28 cellular contexts compared by ENCODE assay signal in genomic region chr2:137696916-137697315, GRCh38.
"Had no signal": no experiment of that assay in that cellular context is flagged by ENCODE, and none has a peak within 500 bp of the region (broad histone marks: within the 10 kb centered on the region; RNA-seq: fewer than 3 reads in every experiment).

No MANE protein-coding gene starts in this region.

- H3K4me3 Mint-ChIP-seq: activated CD4-positive, alpha-beta memory T cell treated with anti-CD3 and anti-CD28 coated beads for 36 hours; activated CD4-positive, alpha-beta T cell treated with anti-CD3 and anti-CD28 coated beads for 36 hours; activated CD4-positive, alpha-beta T cell treated with anti-CD3 and anti-CD28 coated beads, Interleukin-2, amount 10 ng/mL, durations not matched to agents 24 days and 14 days; activated CD8-positive, alpha-beta memory T cell treated with anti-CD3 and anti-CD28 coated beads, Interleukin-2, amount 10 ng/mL, durations not matched to agents 7 days and 5 days; activated CD8-positive, alpha-beta T cell treated with anti-CD3 and anti-CD28 coated beads, Interleukin-2, amount 10 ng/mL, durations not matched to agents 7 days and 5 days; activated naive CD4-positive, alpha-beta T cell treated with anti-CD3 and anti-CD28 coated beads for 36 hours; activated naive CD4-positive, alpha-beta T cell treated with anti-CD3 and anti-CD28 coated beads, Interleukin-2, amount 50 U/mL, for 24 hours; activated naive CD8-positive, alpha-beta T cell treated with anti-CD3 and anti-CD28 coated beads for 36 hours; activated naive CD8-positive, alpha-beta T cell treated with anti-CD3 and anti-CD28 coated beads, Interleukin-2, amount 50 U/mL, for 24 hours; activated T-helper 1 cell treated with anti-CD3 and anti-CD28 coated beads, Interleukin-12 subunit alpha, Interleukin-12 subunit beta, Interleukin-2, Interleukin-4 antibody, amounts not matched to agents 30 ng/mL and 10 ng/mL and 1 ng/mL, durations not matched to agents 14 hours and 24 hours and 36 hours had no signal

- H3K9me3 ChIP-seq: adrenal gland, body of pancreas, colonic mucosa had no signal

- ATAC-seq: activated CD4-positive, alpha-beta T cell treated with anti-CD3 and anti-CD28 coated beads for 36 hours; activated CD8-positive, alpha-beta memory T cell treated with anti-CD3 and anti-CD28 coated beads, Interleukin-2, amount 10 ng/mL, durations not matched to agents 7 days and 5 days; activated CD8-positive, alpha-beta T cell treated with anti-CD3 and anti-CD28 coated beads, Interleukin-2, amount 10 ng/mL, durations not matched to agents 7 days and 5 days; activated naive CD8-positive, alpha-beta T cell treated with anti-CD3 and anti-CD28 coated beads, Interleukin-2, amount 50 U/mL, for 24 hours; body of pancreas had no signal

- H3K36me3 Mint-ChIP-seq: activated CD4-positive, alpha-beta memory T cell treated with anti-CD3 and anti-CD28 coated beads for 36 hours; activated CD8-positive, alpha-beta memory T cell treated with anti-CD3 and anti-CD28 coated beads, Interleukin-2, amount 10 ng/mL, durations not matched to agents 7 days and 5 days; activated naive CD4-positive, alpha-beta T cell treated with anti-CD3 and anti-CD28 coated beads, Interleukin-2, amount 50 U/mL, for 24 hours; activated naive CD8-positive, alpha-beta T cell treated with anti-CD3 and anti-CD28 coated beads for 36 hours had no signal

- H3K27me3 ChIP-seq: adrenal gland, body of pancreas, colonic mucosa had no signal

- H3K9me3 Mint-ChIP-seq: activated naive CD4-positive, alpha-beta T cell treated with anti-CD3 and anti-CD28 coated beads, Interleukin-2, amount 50 U/mL, for 24 hours; activated naive CD8-positive, alpha-beta T cell treated with anti-CD3 and anti-CD28 coated beads for 36 hours; activated naive CD8-positive, alpha-beta T cell treated with anti-CD3 and anti-CD28 coated beads, Interleukin-2, amount 50 U/mL, for 24 hours; activated T-helper 1 cell treated with anti-CD3 and anti-CD28 coated beads, Interleukin-12 subunit alpha, Interleukin-12 subunit beta, Interleukin-2, Interleukin-4 antibody, amounts not matched to agents 30 ng/mL and 10 ng/mL and 1 ng/mL, durations not matched to agents 14 hours and 24 hours and 36 hours had no signal

- H3K27ac ChIP-seq: adrenal gland, body of pancreas, colonic mucosa, epithelial cell of prostate had no signal

- H3K27ac Mint-ChIP-seq: activated CD4-positive, alpha-beta memory T cell treated with anti-CD3 and anti-CD28 coated beads for 36 hours; activated CD4-positive, alpha-beta T cell treated with anti-CD3 and anti-CD28 coated beads for 36 hours; activated CD4-positive, alpha-beta T cell treated with anti-CD3 and anti-CD28 coated beads, Interleukin-2, amount 10 ng/mL, durations not matched to agents 24 days and 14 days; activated CD8-positive, alpha-beta memory T cell treated with anti-CD3 and anti-CD28 coated beads, Interleukin-2, amount 10 ng/mL, durations not matched to agents 7 days and 5 days; activated CD8-positive, alpha-beta T cell treated with anti-CD3 and anti-CD28 coated beads, Interleukin-2, amount 10 ng/mL, durations not matched to agents 7 days and 5 days; activated naive CD4-positive, alpha-beta T cell treated with anti-CD3 and anti-CD28 coated beads for 36 hours; activated naive CD4-positive, alpha-beta T cell treated with anti-CD3 and anti-CD28 coated beads, Interleukin-2, amount 50 U/mL, for 24 hours; activated naive CD8-positive, alpha-beta T cell treated with anti-CD3 and anti-CD28 coated beads for 36 hours; activated naive CD8-positive, alpha-beta T cell treated with anti-CD3 and anti-CD28 coated beads, Interleukin-2, amount 50 U/mL, for 24 hours; activated T-helper 1 cell treated with anti-CD3 and anti-CD28 coated beads, Interleukin-12 subunit alpha, Interleukin-12 subunit beta, Interleukin-2, Interleukin-4 antibody, amounts not matched to agents 30 ng/mL and 10 ng/mL and 1 ng/mL, durations not matched to agents 14 hours and 24 hours and 36 hours; activated T-helper 2 cell treated with anti-CD3 and anti-CD28 coated beads, Interferon-gamma antibody, Interleukin-2, Interleukin-4, amounts not matched to agents 10 μg/mL and 5 μg/mL and 100 μg/mL, durations not matched to agents 14 hours and 24 hours and 36 hours had no signal

- H3K4me1 Mint-ChIP-seq: activated CD4-positive, alpha-beta T cell treated with anti-CD3 and anti-CD28 coated beads for 36 hours; activated CD4-positive, alpha-beta T cell treated with anti-CD3 and anti-CD28 coated beads, Interleukin-2, amount 10 ng/mL, durations not matched to agents 24 days and 14 days; activated CD8-positive, alpha-beta memory T cell treated with anti-CD3 and anti-CD28 coated beads, Interleukin-2, amount 10 ng/mL, durations not matched to agents 7 days and 5 days; activated naive CD4-positive, alpha-beta T cell treated with anti-CD3 and anti-CD28 coated beads, Interleukin-2, amount 50 U/mL, for 24 hours; activated naive CD8-positive, alpha-beta T cell treated with anti-CD3 and anti-CD28 coated beads for 36 hours; activated naive CD8-positive, alpha-beta T cell treated with anti-CD3 and anti-CD28 coated beads, Interleukin-2, amount 50 U/mL, for 24 hours had no signal

- H3K27me3 Mint-ChIP-seq: activated CD4-positive, alpha-beta memory T cell treated with anti-CD3 and anti-CD28 coated beads for 36 hours; activated CD4-positive, alpha-beta T cell treated with anti-CD3 and anti-CD28 coated beads for 36 hours; activated CD4-positive, alpha-beta T cell treated with anti-CD3 and anti-CD28 coated beads, Interleukin-2, amount 10 ng/mL, durations not matched to agents 24 days and 14 days; activated CD8-positive, alpha-beta memory T cell treated with anti-CD3 and anti-CD28 coated beads, Interleukin-2, amount 10 ng/mL, durations not matched to agents 7 days and 5 days; activated naive CD4-positive, alpha-beta T cell treated with anti-CD3 and anti-CD28 coated beads, Interleukin-2, amount 50 U/mL, for 24 hours; activated naive CD8-positive, alpha-beta T cell treated with anti-CD3 and anti-CD28 coated beads for 36 hours; activated naive CD8-positive, alpha-beta T cell treated with anti-CD3 and anti-CD28 coated beads, Interleukin-2, amount 50 U/mL, for 24 hours had no signal

- DNase-seq: activated CD4-positive, alpha-beta memory T cell treated with anti-CD3 and anti-CD28 coated beads for 36 hours; activated CD4-positive, alpha-beta T cell treated with anti-CD3 and anti-CD28 coated beads for 36 hours; activated CD4-positive, alpha-beta T cell treated with anti-CD3 and anti-CD28 coated beads, Interleukin-2, amount 10 ng/mL, durations not matched to agents 24 days and 14 days; activated CD4-positive, CD25-positive, alpha-beta regulatory T cell; activated CD4-positive, CD25-positive, alpha-beta regulatory T cell treated with anti-CD3 and anti-CD28 coated beads, Interleukin-2, amount 50 U/mL, for 72 hours; activated CD8-positive, alpha-beta memory T cell treated with anti-CD3 and anti-CD28 coated beads, Interleukin-2, amount 10 ng/mL, durations not matched to agents 7 days and 5 days; activated CD8-positive, alpha-beta memory T cell treated with anti-CD3 and anti-CD28 coated beads, Interleukin-2, amount 50 U/mL, for 4 hours; activated CD8-positive, alpha-beta T cell treated with anti-CD3 and anti-CD28 coated beads, Interleukin-2, amount 10 ng/mL, durations not matched to agents 7 days and 5 days; activated effector memory CD4-positive, alpha-beta T cell treated with anti-CD3 and anti-CD28 coated beads, Interleukin-2, amount 50 U/mL, for 16 hours; activated naive CD4-positive, alpha-beta T cell treated with anti-CD3 and anti-CD28 coated beads for 36 hours; activated naive CD8-positive, alpha-beta T cell treated with anti-CD3 and anti-CD28 coated beads for 36 hours; activated naive CD8-positive, alpha-beta T cell treated with anti-CD3 and anti-CD28 coated beads, Interleukin-2, amount 50 U/mL, for 24 hours; activated T-cell treated with anti-CD3 and anti-CD28 coated beads, Interleukin-2, amount 50 U/mL, for 1 hour; activated T-cell treated with anti-CD3 and anti-CD28 coated beads, Interleukin-2, amount 50 U/mL, for 48 hours; adrenal gland; amygdala; aorta; body of pancreas; central memory CD4-positive, alpha-beta T cell; cerebellar nuclear complex; colonic mucosa; effector CD8-positive, alpha-beta T cell; foreskin fibroblast; T-helper 2 cell had no signal

- H3K4me3 ChIP-seq: adrenal gland, body of pancreas, colonic mucosa had no signal

- H3K4me1 ChIP-seq: adrenal gland, body of pancreas, colonic mucosa had no signal

- H3K36me3 ChIP-seq: adrenal gland, colonic mucosa had no signal
